In genomic region chr7:102616507-102617125, GRCh38 we compare ENCODE assay signal across 8 cellular contexts. TPM values are rescaled to one million over a fixed set of nuclear protein-coding genes. Genes with fewer than 3 reads are reported as not detected.
A peak's percentile ranks its signal among the peaks of the same experiment; 100 is the strongest.
DNase-seq lines count a peak whose midpoint lies in the region; ATAC-seq and TF ChIP-seq lines count a peak whose summit lies in the region.
"Not testable (repeated sequence)": the region's sequence is repeated elsewhere in the genome, so short reads cannot be mapped to it uniquely, and the experiment has no call there.

RASA4 (minus strand) TSS chr7:102616756; CDS start chr7:102616689, 67 bp downstream.

- not testable (repeated sequence) for H3K27ac Mint-ChIP-seq in activated B cell treated with CpG ODN at 0.5 μM for 24 hours

- not testable (repeated sequence) for H3K4me1 Mint-ChIP-seq in activated B cell treated with CpG ODN at 0.5 μM for 24 hours

- not testable (repeated sequence) for H3K4me3 Mint-ChIP-seq in activated B cell treated with CpG ODN at 0.5 μM for 24 hours

- not testable (repeated sequence) for H3K36me3 ChIP-seq in HCT116 (ENCODE audit: control insufficient read depth in 1 of 2, insufficient read depth in 2 of 2, low read length in 2 of 2); brain microvascular endothelial cell (replicated peaks); uterus

- POLR2A ChIA-PET in HCT116 (lab: Charles Lee); activated B cell treated with CpG ODN at 0.5 μM for 24 hours (lab: Charles Lee): not testable (repeated sequence)

- not testable (repeated sequence) for H3K4me2 ChIP-seq in HCT116 (ENCODE audit: low read length)

- CTCF ChIA-PET in HCT116 (lab: Charles Lee); activated B cell treated with CpG ODN at 0.5 μM for 24 hours (lab: Charles Lee): not testable (repeated sequence)

- H3K4me1 ChIP-seq in HCT116 (ENCODE audit: control insufficient read depth in 1 of 2, insufficient read depth in 2 of 2, low read length in 2 of 2); right cardiac atrium (ENCODE audit: control insufficient read depth, insufficient read depth, low read length); uterus: not testable (repeated sequence)

- H3K27me3 ChIP-seq in HCT116 (ENCODE audit: insufficient read depth, low read length); brain microvascular endothelial cell (replicated peaks); right cardiac atrium (ENCODE audit: control insufficient read depth, insufficient read depth); uterus: not testable (repeated sequence)

- H3K9me2 ChIP-seq in HCT116 (ENCODE audit: insufficient read depth): not testable (repeated sequence)

- not testable (repeated sequence) for H3K36me3 Mint-ChIP-seq in activated B cell treated with CpG ODN at 0.5 μM for 24 hours (ENCODE audit: low read depth)

- H3K9me3 Mint-ChIP-seq in activated B cell treated with CpG ODN at 0.5 μM for 24 hours: not testable (repeated sequence)

- 0 out of 4 replicates have a peak within 1 kb of the TSS, but pooled peaks of 1 of the 2 experiments have one; percentile 16 for H3K4me3 ChIP-seq in HCT116 (replicated peaks in 1 of 2; ENCODE audit: low read depth in 1 of 2, low read length in 2 of 2)
- H3K4me3 ChIP-seq in brain microvascular endothelial cell (ENCODE audit: low read depth, low read length): peak within 1 kb of the TSS; percentile 38
- H3K4me3 ChIP-seq in right cardiac atrium (ENCODE audit: low read length): peak within 1 kb of the TSS; percentile 36
- peak within 1 kb of the TSS; percentile 50 to 53 for H3K4me3 ChIP-seq in uterus

- TF ChIP-seq POLR2A in GM18505 (IDR thresholded peaks at IDR 0.05; ENCODE audit: borderline replicate concordance, extremely low read depth, insufficient read depth, insufficient read length); HCT116 (IDR thresholded peaks at IDR 0.05; ENCODE audit: borderline replicate concordance, extremely low read depth, insufficient read depth, insufficient read length); uterus (IDR thresholded peaks at IDR 0.05): not testable (repeated sequence)

- not testable (repeated sequence) for TF ChIP-seq RAD21 in HCT116 (IDR thresholded peaks at IDR 0.05; ENCODE audit: low read depth)

- RAD21 ChIA-PET in HCT116 (lab: Charles Lee; ENCODE audit: low non-redundant PET in 1 of 2, low total read pairs in 2 of 2, uncharacterized antibody in 2 of 2, unreplicated experiment in 2 of 2): not testable (repeated sequence)

- intact Hi-C loops in HCT116 (cut with micrococcal nuclease); activated B cell treated with CpG ODN at 0.5 μM for 24 hours (cut with micrococcal nuclease); right cardiac atrium (cut with DNase I); uterus (cut with DNase I; ENCODE audit: low total_unique reads): not testable (repeated sequence)

- not testable (repeated sequence) for H3K9ac ChIP-seq in HCT116 (ENCODE audit: low read length)

- under 1% methylated on average over 20 of the region's 62 CpGs for WGBS in right cardiac atrium

- not testable (repeated sequence) for TF ChIP-seq CTCF in HCT116 (IDR thresholded peaks at IDR 0.05 in 2 of 3, conservative IDR thresholded peaks at IDR 0.05 in 1 of 3; ENCODE audit: borderline replicate concordance in 1 of 3, insufficient read depth in 1 of 3, low read depth in 2 of 3, low read length in 2 of 3); activated B cell treated with CpG ODN at 0.5 μM for 24 hours (IDR thresholded peaks at IDR 0.05); brain microvascular endothelial cell (IDR thresholded peaks at IDR 0.05; ENCODE audit: low read depth, low read length, missing control alignments); uterus (IDR thresholded peaks at IDR 0.05)

- peak; percentile 79 for ATAC-seq in GM18505 (IDR thresholded peaks at IDR 0.05; ENCODE audit: unreplicated experiment)
- ATAC-seq in HCT116: peak; percentile 98
- peak; percentile 70 for ATAC-seq in HG03571 (IDR thresholded peaks at IDR 0.05; ENCODE audit: unreplicated experiment)
- peak; percentile 89 for ATAC-seq in activated B cell treated with CpG ODN at 0.5 μM for 24 hours (ENCODE audit: low read depth)
- ATAC-seq in right cardiac atrium: peak; percentile 94 to 95

- not testable (repeated sequence) for H3K27me3 Mint-ChIP-seq in activated B cell treated with CpG ODN at 0.5 μM for 24 hours

- H3K79me2 ChIP-seq in HCT116 (ENCODE audit: insufficient read depth, low read length): not testable (repeated sequence)

- not testable (repeated sequence) for H4K20me1 ChIP-seq in HCT116 (ENCODE audit: insufficient read depth)

- H2AFZ ChIP-seq in HCT116 (ENCODE audit: low read depth, low read length, poor library complexity, severe bottlenecking): not testable (repeated sequence)

- not testable (repeated sequence) for BruUV-seq in HCT116 (replicated peaks; lab: Mats Ljungman, UMichigan)

- DNase-seq in HCT116 (ENCODE audit: low read depth, low spot score): not testable (repeated sequence)
- DNase-seq in activated B cell treated with CpG ODN at 0.5 μM for 24 hours: peak; percentile 65
- DNase-seq in brain microvascular endothelial cell: peak; percentile 0
- DNase-seq in right cardiac atrium: peak; percentile 60 to 87 (median 85)
- peak; percentile 4 for DNase-seq in pons (ENCODE audit: low spot score)
- DNase-seq in uterus: peak; percentile 47 to 63

- not testable (repeated sequence) for H3K9me3 ChIP-seq in HCT116 (ENCODE audit: control insufficient read depth in 1 of 2, insufficient read depth in 1 of 2, low read depth in 1 of 2, low read length in 2 of 2); right cardiac atrium (ENCODE audit: control insufficient read depth, low read length); uterus

- not testable (repeated sequence) for H3K27ac ChIP-seq in HCT116 (ENCODE audit: low read depth, low read length); brain microvascular endothelial cell; right cardiac atrium (ENCODE audit: low read length)
- peak within 1 kb of the TSS; percentile 73 for H3K27ac ChIP-seq in uterus

- in situ Hi-C loops in brain microvascular endothelial cell (cut with HindIII; ENCODE audit: low pct_ligation_motif_present, low sequenced_read_pairs): not testable (repeated sequence)

RNA-seq across cellular contexts. Expression of gene RASA4, which starts in this region (rescaled TPM):
- total RNA-seq in HCT116 (2021; ENCODE audit: unreplicated experiment) (18.3 TPM), activated B cell treated with CpG ODN at 0.5 μM for 24 hours (57.6 and 62.3 TPM in 2 replicates), right cardiac atrium (10 to 100 TPM; 10.5 to 27.2 (median 22.7) TPM), uterus (100 to 1,000 TPM in 1 of 4 donors, 10 to 100 TPM in 3; 31.4 to 283 (median 51.4) TPM)
- polyA plus RNA-seq in HCT116 (2012): 9.6 and 13.1 TPM in 2 replicates
- polyA plus RNA-seq in right cardiac atrium: 14.2 TPM
